18 cellular contexts compared by ENCODE assay signal in genomic region chr18:78522507-78522906, GRCh38.
"Had no signal": no experiment of that assay in that cellular context is flagged by ENCODE, and none has a peak within 500 bp of the region (broad histone marks: within the 10 kb centered on the region; RNA-seq: fewer than 3 reads in every experiment).

No MANE protein-coding gene starts in this region.

- DNase-seq: cortex of kidney; effector CD8-positive, alpha-beta T cell; effector memory CD8-positive, alpha-beta T cell; erythroblast; esophagus squamous epithelium; foreskin fibroblast; foreskin melanocyte; gastrocnemius medialis; glutamatergic neuron; heart right ventricle; hippocampal formation; left cardiac atrium; left ventricle myocardium inferior; mammary epithelial cell; mesendoderm; mucosa of descending colon; naive B cell had no signal

- ATAC-seq: effector memory CD8-positive, alpha-beta T cell; esophagus mucosa; gastrocnemius medialis; heart right ventricle; left cardiac atrium; mucosa of descending colon had no signal
